ENCODE assay signal across 8 cellular contexts in the genomic region with DNA sequence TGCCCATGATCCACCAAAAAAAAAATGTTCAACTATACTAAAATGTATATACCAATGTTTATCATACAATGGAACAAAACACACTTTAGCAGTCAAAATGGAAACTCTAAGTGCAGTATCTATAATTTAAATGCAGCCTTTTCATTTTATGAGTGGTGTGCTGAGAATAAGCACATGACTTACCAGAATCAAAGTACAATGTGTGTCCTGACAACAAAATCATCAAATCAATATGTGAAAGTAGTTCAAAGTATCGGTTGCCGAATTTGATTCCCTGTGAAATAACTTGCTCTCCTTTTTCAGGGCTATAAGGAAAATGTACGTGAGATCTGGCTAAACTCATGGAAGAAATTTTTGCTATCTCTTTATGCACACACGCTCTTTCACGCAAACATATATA.
"Had no signal": no experiment of that assay in that cellular context is flagged by ENCODE, and none has a peak within 500 bp of the region (broad histone marks: within the 10 kb centered on the region; RNA-seq: fewer than 3 reads in every experiment).

No MANE protein-coding gene starts in this region.

- DNase-seq: H9, HCEC 1CT, KG1 had no signal

- H3K4me3 Mint-ChIP-seq: GM23338, H9 had no signal

- H3K27ac Mint-ChIP-seq: GM23338, H9 had no signal

- H3K27ac ChIP-seq: HL-60 had no signal

- H3K9me3 Mint-ChIP-seq: GM23338, H9 had no signal

- H3K4me3 ChIP-seq: GM23338, K562 had no signal

- FAIRE-seq: H1, H54, K562 had no signal
